Comparison of ENCODE assay signal across 18 cellular contexts in genomic region chr6:122678841-122679240, GRCh38.
DNase-seq lines count a peak whose midpoint lies in the region; ATAC-seq, FAIRE-seq and TF ChIP-seq lines count a peak whose summit lies in the region.
"Had no signal": no experiment of that assay in that cellular context is flagged by ENCODE, and none has a peak within 500 bp of the region (broad histone marks: within the 10 kb centered on the region; RNA-seq: fewer than 3 reads in every experiment).

No MANE protein-coding gene starts in this region.

- DNase-seq in AG08396 (ENCODE audit: low spot score) (peak; percentile 9), astrocyte (ENCODE audit: low read depth) (peak; percentile 32), fibroblast of the aortic adventitia (ENCODE audit: low read depth) (peak; percentile 11), nephron progenitor cell (no peak), NCI-H524 (lab: John Stamatoyannopoulos, UW) (no peak)
- DNase-seq: 8988T; C1 segment of cervical spinal cord; Calu3; CD4-positive, alpha-beta T cell; DMS 273 treated with DMSO at 0.1 percent for 48 hours had no signal

- H2AFZ ChIP-seq in astrocyte (ENCODE audit: low read depth, low read length): no peak overlapping the region

- H3K27me3 ChIP-seq in astrocyte (ENCODE audit: insufficient read depth, low read length): no peaks in the 10 kb centered on the region

- no peak overlapping the region for H3K27ac ChIP-seq in astrocyte (ENCODE audit: low read depth, low read length)

- no peaks in the 10 kb centered on the region for H3K4me1 ChIP-seq in astrocyte (ENCODE audit: insufficient read depth, low read length)
- H3K4me1 ChIP-seq: HAP-1 had no signal

- H4K20me1 ChIP-seq in astrocyte (ENCODE audit: insufficient read depth, low read length): no peaks in the 10 kb centered on the region

- H3K4me1 Mint-ChIP-seq in astrocyte (ENCODE audit: low read depth, unreplicated experiment): peaks cover 21% of the 10 kb centered on the region
- H3K4me1 Mint-ChIP-seq in nephron progenitor cell: peaks cover 23% of the 10 kb centered on the region

- peaks cover 14% of the 10 kb centered on the region for H3K36me3 Mint-ChIP-seq in astrocyte (ENCODE audit: low read depth, unreplicated experiment)
- H3K36me3 Mint-ChIP-seq in nephron progenitor cell (ENCODE audit: low read depth): peaks cover 26% of the 10 kb centered on the region
- H3K36me3 Mint-ChIP-seq: IgD-negative memory B cell had no signal

- no peak overlapping the region for H3K4me2 ChIP-seq in astrocyte (ENCODE audit: low read length)

- H3K4me3 Mint-ChIP-seq in astrocyte (ENCODE audit: unreplicated experiment) (no peak overlapping the region), nephron progenitor cell (no peak overlapping the region)
- H3K4me3 Mint-ChIP-seq: B cell; CD4-positive, alpha-beta T cell; IgD-negative memory B cell had no signal

- H3K9me3 ChIP-seq in astrocyte (ENCODE audit: insufficient read depth, low read depth, low read length): no peaks in the 10 kb centered on the region
- H3K9me3 ChIP-seq: HAP-1 had no signal

- no peaks in the 10 kb centered on the region for H3K27me3 Mint-ChIP-seq in astrocyte (ENCODE audit: low read depth, unreplicated experiment)
- peaks cover 3% of the 10 kb centered on the region for H3K27me3 Mint-ChIP-seq in nephron progenitor cell (ENCODE audit: low read depth, poor library complexity)
- H3K27me3 Mint-ChIP-seq: CD4-positive, alpha-beta T cell; IgD-negative memory B cell had no signal

- H3K4me3 ChIP-seq in astrocyte (ENCODE audit: insufficient read depth, low read depth, low read length) (no peak overlapping the region), fibroblast of the aortic adventitia (ENCODE audit: low read depth, low read length) (no peak overlapping the region)
- H3K4me3 ChIP-seq: GM12878, HAP-1 had no signal

- H3K27ac Mint-ChIP-seq in astrocyte (ENCODE audit: unreplicated experiment) (no peak overlapping the region), nephron progenitor cell (peak overlapping the region; percentile 8)
- H3K27ac Mint-ChIP-seq: B cell; CD4-positive, alpha-beta T cell; IgD-negative memory B cell had no signal

- TF ChIP-seq CTCF in astrocyte (IDR thresholded peaks at IDR 0.05; ENCODE audit: insufficient read depth, low read depth, low read length) (no peak), fibroblast of the aortic adventitia (IDR thresholded peaks at IDR 0.05; ENCODE audit: insufficient read depth, low read length) (no peak), nephron progenitor cell (IDR thresholded peaks at IDR 0.05) (no peak)

- H3K36me3 ChIP-seq in astrocyte (ENCODE audit: insufficient read depth, low read length): no peaks in the 10 kb centered on the region
- H3K36me3 ChIP-seq: HAP-1 had no signal

- ATAC-seq in GM19328 (IDR thresholded peaks at IDR 0.05; ENCODE audit: unreplicated experiment) (no peak), GM21367 (IDR thresholded peaks at IDR 0.05; ENCODE audit: unreplicated experiment) (no peak)
- ATAC-seq: GM12878 had no signal

- no peak overlapping the region for H3K9ac ChIP-seq in astrocyte (ENCODE audit: low read length)

- H3K79me2 ChIP-seq in astrocyte (ENCODE audit: insufficient read depth, low read length): no peaks in the 10 kb centered on the region

- H3K9me3 Mint-ChIP-seq in astrocyte (ENCODE audit: unreplicated experiment) (no peaks in the 10 kb centered on the region), nephron progenitor cell (peaks cover 7% of the 10 kb centered on the region)
- H3K9me3 Mint-ChIP-seq: CD4-positive, alpha-beta T cell had no signal

- no peak for FAIRE-seq in astrocyte (lab: Jason Lieb, UNC)
- FAIRE-seq: GM12878, GM18507, H1 had no signal

Comparison
In these comparisons a context has a peak if more than half of its experiments do, and no peak if none do; other contexts are left out.
1. DNase-seq: peak in AG08396 (single experiment), astrocyte (single experiment) and fibroblast of the aortic adventitia (single experiment); none in nephron progenitor cell (single experiment) and NCI-H524 (0 of 2).